In the genomic region with DNA sequence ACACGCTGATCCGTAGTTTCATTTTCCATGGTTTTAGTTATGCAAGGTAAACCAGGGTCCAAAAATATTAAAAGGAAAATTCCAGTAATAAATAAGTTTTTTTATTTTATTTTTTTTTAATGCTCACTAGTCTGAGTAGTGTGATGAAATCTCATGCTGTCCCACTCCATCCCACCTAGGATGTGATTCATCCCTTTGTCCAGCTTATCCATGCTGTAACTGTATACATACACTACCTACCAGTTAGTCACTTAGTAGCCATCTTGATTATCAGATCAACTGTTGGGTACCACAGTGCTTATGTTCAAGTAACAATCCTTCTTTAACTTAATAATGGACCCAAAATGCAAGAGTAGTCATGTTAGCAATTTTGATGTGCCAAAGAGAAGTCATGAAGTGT, we compare ENCODE assay signal across 18 cellular contexts.
"Had no signal": no experiment of that assay in that cellular context is flagged by ENCODE, and none has a peak within 500 bp of the region (broad histone marks: within the 10 kb centered on the region; RNA-seq: fewer than 3 reads in every experiment).

No MANE protein-coding gene starts in this region.

- H3K36me3 ChIP-seq: adrenal gland had no signal

- H3K27ac ChIP-seq: adrenal gland, gastroesophageal sphincter, heart right ventricle, left ventricle myocardium inferior, spleen had no signal

- H3K9me3 Mint-ChIP-seq: activated naive CD4-positive, alpha-beta T cell treated with anti-CD3 and anti-CD28 coated beads, Interleukin-2, amount 50 U/mL, for 72 hours; activated T-helper 1 cell treated with anti-CD3 and anti-CD28 coated beads, Interleukin-12 subunit alpha, Interleukin-12 subunit beta, Interleukin-2, Interleukin-4 antibody, amounts not matched to agents 30 ng/mL and 10 ng/mL and 1 ng/mL, durations not matched to agents 14 hours and 24 hours and 36 hours; effector memory CD8-positive, alpha-beta T cell; nephron progenitor cell had no signal

- H3K4me1 ChIP-seq: adrenal gland, gastroesophageal sphincter, spleen had no signal

- H3K4me3 Mint-ChIP-seq: activated CD4-positive, alpha-beta T cell treated with anti-CD3 and anti-CD28 coated beads for 36 hours; activated T-helper 1 cell treated with anti-CD3 and anti-CD28 coated beads, Interleukin-12 subunit alpha, Interleukin-12 subunit beta, Interleukin-2, Interleukin-4 antibody, amounts not matched to agents 30 ng/mL and 10 ng/mL and 1 ng/mL, durations not matched to agents 14 hours and 24 hours and 36 hours; effector memory CD8-positive, alpha-beta T cell; nephron progenitor cell had no signal

- H3K9me3 ChIP-seq: adrenal gland, gastroesophageal sphincter, heart right ventricle, left ventricle myocardium inferior, spleen had no signal

- H3K4me3 ChIP-seq: adrenal gland, gastroesophageal sphincter, heart right ventricle, left ventricle myocardium inferior, spleen had no signal

- H3K27me3 ChIP-seq: adrenal gland, gastroesophageal sphincter, heart right ventricle, spleen had no signal

- H3K4me1 Mint-ChIP-seq: nephron progenitor cell had no signal

- DNase-seq: activated CD4-positive, alpha-beta T cell treated with anti-CD3 and anti-CD28 coated beads for 36 hours; activated CD4-positive, alpha-beta T cell treated with anti-CD3 and anti-CD28 coated beads, Interleukin-2, amount 50 U/mL, for 48 hours; activated gamma-delta T cell treated with Interleukin-2 at 50 U/mL for 16 hours; activated T-cell treated with anti-CD3 and anti-CD28 coated beads for 4 hours; adrenal gland; effector memory CD8-positive, alpha-beta T cell; heart right ventricle; kidney glomerular epithelial cell; left ventricle myocardium inferior; nephron progenitor cell; nucleus accumbens; spleen; stimulated activated naive CD4-positive, alpha-beta T cell; T-helper 2 cell had no signal

- H3K27ac Mint-ChIP-seq: activated CD4-positive, alpha-beta T cell treated with anti-CD3 and anti-CD28 coated beads for 36 hours; activated naive CD4-positive, alpha-beta T cell treated with anti-CD3 and anti-CD28 coated beads, Interleukin-2, amount 50 U/mL, for 72 hours; activated T-helper 1 cell treated with anti-CD3 and anti-CD28 coated beads, Interleukin-12 subunit alpha, Interleukin-12 subunit beta, Interleukin-2, Interleukin-4 antibody, amounts not matched to agents 30 ng/mL and 10 ng/mL and 1 ng/mL, durations not matched to agents 14 hours and 24 hours and 36 hours; effector memory CD8-positive, alpha-beta T cell; nephron progenitor cell had no signal

- ATAC-seq: activated CD4-positive, alpha-beta T cell treated with anti-CD3 and anti-CD28 coated beads for 36 hours; activated naive CD4-positive, alpha-beta T cell treated with anti-CD3 and anti-CD28 coated beads, Interleukin-2, amount 50 U/mL, for 72 hours; effector memory CD8-positive, alpha-beta T cell; gastroesophageal sphincter; heart right ventricle; sciatic nerve had no signal

- H3K27me3 Mint-ChIP-seq: activated CD4-positive, alpha-beta T cell treated with anti-CD3 and anti-CD28 coated beads for 36 hours; effector memory CD8-positive, alpha-beta T cell had no signal
